8 cellular contexts compared by ENCODE assay signal in genomic region chr11:130068986-130069683, GRCh38. TPM values are rescaled to one million over a fixed set of nuclear protein-coding genes. Genes with fewer than 3 reads are reported as not detected.
DNase-seq lines count a peak whose midpoint lies in the region; ATAC-seq lines count a peak whose summit lies in the region.

No MANE protein-coding gene starts in this region.

- no peaks in the 10 kb centered on the region for H3K27me3 ChIP-seq in effector memory CD4-positive, alpha-beta T cell (replicated peaks; ENCODE audit: control insufficient read depth, insufficient read depth, low read length, poor library complexity, severe bottlenecking)

- intact Hi-C loops in activated CD4-positive, alpha-beta T cell treated with anti-CD3 and anti-CD28 coated beads, Interleukin-2, amount 10 ng/mL, durations not matched to agents 24 days and 14 days (cut with micrococcal nuclease) = loop anchor here (1.0 to 2.0 kb wide), 4 partner anchors 66 to 244 kb away; partner anchors contain the start of gene NFRKB

- H3K27me3 Mint-ChIP-seq in activated CD4-positive, alpha-beta T cell treated with anti-CD3 and anti-CD28 coated beads, Interleukin-2, amount 10 ng/mL, durations not matched to agents 24 days and 14 days = peaks cover 41% of the 10 kb centered on the region
- H3K27me3 Mint-ChIP-seq in memory B cell = peaks cover 13% of the 10 kb centered on the region
- H3K27me3 Mint-ChIP-seq in stimulated activated naive CD8-positive, alpha-beta T cell treated with anti-CD3 and anti-CD28 coated beads, Interleukin-15, amount 100 ng/mL, for 72 hours = peaks cover 49% of the 10 kb centered on the region

- no peaks in the 10 kb centered on the region for H3K9me3 Mint-ChIP-seq in activated CD4-positive, alpha-beta T cell treated with anti-CD3 and anti-CD28 coated beads, Interleukin-2, amount 10 ng/mL, durations not matched to agents 24 days and 14 days
- H3K9me3 Mint-ChIP-seq in memory B cell = no peaks in the 10 kb centered on the region
- H3K9me3 Mint-ChIP-seq in stimulated activated naive CD8-positive, alpha-beta T cell treated with anti-CD3 and anti-CD28 coated beads, Interleukin-15, amount 100 ng/mL, for 72 hours = no peaks in the 10 kb centered on the region

- peak overlapping the region; percentile 95 for H3K4me3 Mint-ChIP-seq in activated CD4-positive, alpha-beta T cell treated with anti-CD3 and anti-CD28 coated beads, Interleukin-2, amount 10 ng/mL, durations not matched to agents 24 days and 14 days
- peak overlapping the region; percentile 97 for H3K4me3 Mint-ChIP-seq in memory B cell
- H3K4me3 Mint-ChIP-seq in stimulated activated naive CD8-positive, alpha-beta T cell treated with anti-CD3 and anti-CD28 coated beads, Interleukin-15, amount 100 ng/mL, for 72 hours = peak overlapping the region; percentile 98

- peak overlapping the region; percentile 85 for H3K27ac ChIP-seq in effector memory CD4-positive, alpha-beta T cell (ENCODE audit: insufficient read depth, low read length, poor library complexity, severe bottlenecking)

- DNase-seq in AG08396 (ENCODE audit: low spot score) (peak; percentile 90), NCI-H2227 treated with DMSO at 0.1 percent for 48 hours (lab: John Stamatoyannopoulos, UW) (peak; percentile 83), memory B cell (ENCODE audit: low spot score in 2 of 2) (no peak)
- no peak for DNase-seq in activated CD4-positive, alpha-beta T cell treated with anti-CD3 and anti-CD28 coated beads, Interleukin-2, amount 10 ng/mL, durations not matched to agents 24 days and 14 days
- DNase-seq in effector memory CD4-positive, alpha-beta T cell = peak; percentile 10 to 39 (median 32)
- DNase-seq in stimulated activated naive CD8-positive, alpha-beta T cell treated with anti-CD3 and anti-CD28 coated beads, Interleukin-15, amount 100 ng/mL, for 72 hours = peak in 1 of 2 donors; percentile 66

- H3K4me3 ChIP-seq in effector memory CD4-positive, alpha-beta T cell (ENCODE audit: insufficient read depth, low read depth, low read length, poor library complexity, severe bottlenecking) = peak overlapping the region; percentile 91

- peak; percentile 33 for ATAC-seq in GM18861 (IDR thresholded peaks at IDR 0.05; ENCODE audit: unreplicated experiment)
- peak; percentile 32 for ATAC-seq in HG03066 (IDR thresholded peaks at IDR 0.05; ENCODE audit: low read depth, unreplicated experiment)
- ATAC-seq in memory B cell (ENCODE audit: low read depth) = peak; percentile 37
- ATAC-seq in stimulated activated naive CD8-positive, alpha-beta T cell treated with anti-CD3 and anti-CD28 coated beads, Interleukin-15, amount 100 ng/mL, for 72 hours = peak; percentile 72

- no peaks in the 10 kb centered on the region for H3K36me3 Mint-ChIP-seq in activated CD4-positive, alpha-beta T cell treated with anti-CD3 and anti-CD28 coated beads, Interleukin-2, amount 10 ng/mL, durations not matched to agents 24 days and 14 days (ENCODE audit: low read depth)
- H3K36me3 Mint-ChIP-seq in memory B cell = no peaks in the 10 kb centered on the region

- peak overlapping the region; percentile 87 for H3K27ac Mint-ChIP-seq in activated CD4-positive, alpha-beta T cell treated with anti-CD3 and anti-CD28 coated beads, Interleukin-2, amount 10 ng/mL, durations not matched to agents 24 days and 14 days
- H3K27ac Mint-ChIP-seq in memory B cell = peak overlapping the region; percentile 84
- peak overlapping the region; percentile 83 to 90 for H3K27ac Mint-ChIP-seq in stimulated activated naive CD8-positive, alpha-beta T cell treated with anti-CD3 and anti-CD28 coated beads, Interleukin-15, amount 100 ng/mL, for 72 hours

- peaks cover 13% of the 10 kb centered on the region for H3K4me1 ChIP-seq in effector memory CD4-positive, alpha-beta T cell (ENCODE audit: control insufficient read depth, insufficient read depth, low read length, poor library complexity, severe bottlenecking)

- no peaks in the 10 kb centered on the region for H3K9me3 ChIP-seq in effector memory CD4-positive, alpha-beta T cell (ENCODE audit: control insufficient read depth, low read length)

- no peaks in the 10 kb centered on the region for H3K36me3 ChIP-seq in effector memory CD4-positive, alpha-beta T cell (ENCODE audit: control insufficient read depth, insufficient read depth, low read length)

- H3K4me1 Mint-ChIP-seq in activated CD4-positive, alpha-beta T cell treated with anti-CD3 and anti-CD28 coated beads, Interleukin-2, amount 10 ng/mL, durations not matched to agents 24 days and 14 days = peaks cover 21% of the 10 kb centered on the region
- peaks cover 18% of the 10 kb centered on the region for H3K4me1 Mint-ChIP-seq in memory B cell
- peaks cover 24% of the 10 kb centered on the region for H3K4me1 Mint-ChIP-seq in stimulated activated naive CD8-positive, alpha-beta T cell treated with anti-CD3 and anti-CD28 coated beads, Interleukin-15, amount 100 ng/mL, for 72 hours

RNA-seq across cellular contexts. Expression of gene APLP2, which starts 0.6 kb away (rescaled TPM):
- total RNA-seq in activated CD4-positive, alpha-beta T cell treated with anti-CD3 and anti-CD28 coated beads, Interleukin-2, amount 10 ng/mL, durations not matched to agents 24 days and 14 days = 44.9 and 46.4 TPM in 2 replicates

Comparison
In these comparisons a context has a peak if more than half of its experiments do, and no peak if none do; other contexts are left out.
1. DNase-seq: peak in AG08396 (single experiment), NCI-H2227 treated with DMSO at 0.1 percent for 48 hours (single experiment) and effector memory CD4-positive, alpha-beta T cell (3 of 3); none in activated CD4-positive, alpha-beta T cell treated with anti-CD3 and anti-CD28 coated beads, Interleukin-2, amount 10 ng/mL, durations not matched to agents 24 days and 14 days (single experiment) and memory B cell (0 of 2).
2. Peak in every context shown above with its lines, with median percentiles within 50 percentile points of each other: ATAC-seq, H3K27ac Mint-ChIP-seq and H3K4me3 Mint-ChIP-seq.